ENCODE assay signal across 1 cellular context in the genomic region with DNA sequence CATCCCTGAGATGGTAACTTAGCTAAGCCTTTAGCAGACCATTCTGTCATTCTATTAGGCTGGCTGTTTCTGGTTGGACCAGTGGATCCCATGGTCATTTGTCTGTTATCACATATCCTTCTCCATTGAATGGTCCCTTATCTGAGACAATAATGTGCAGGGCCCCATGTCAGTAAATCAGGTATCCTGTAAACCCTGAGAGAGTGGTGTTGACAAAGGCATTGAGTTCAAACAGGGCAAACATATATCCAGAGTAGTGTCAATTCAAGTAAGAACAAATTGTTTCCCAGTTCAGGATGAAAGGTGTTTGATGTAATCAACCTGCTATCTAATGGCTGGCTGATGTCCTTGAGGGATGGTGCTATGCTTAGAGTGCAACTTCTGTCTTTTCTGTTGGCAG.
A peak's percentile ranks its signal among the peaks of the same experiment; 100 is the strongest.
TF ChIP-seq lines count a peak whose summit lies in the region.

No MANE protein-coding gene starts in this region.

TF ChIP-seq in HepG2, 621 proteins besides CTCF, POLR2A, EP300 and RAD21 (continued from another document):
- TF ChIP-seq, protein P1, sequence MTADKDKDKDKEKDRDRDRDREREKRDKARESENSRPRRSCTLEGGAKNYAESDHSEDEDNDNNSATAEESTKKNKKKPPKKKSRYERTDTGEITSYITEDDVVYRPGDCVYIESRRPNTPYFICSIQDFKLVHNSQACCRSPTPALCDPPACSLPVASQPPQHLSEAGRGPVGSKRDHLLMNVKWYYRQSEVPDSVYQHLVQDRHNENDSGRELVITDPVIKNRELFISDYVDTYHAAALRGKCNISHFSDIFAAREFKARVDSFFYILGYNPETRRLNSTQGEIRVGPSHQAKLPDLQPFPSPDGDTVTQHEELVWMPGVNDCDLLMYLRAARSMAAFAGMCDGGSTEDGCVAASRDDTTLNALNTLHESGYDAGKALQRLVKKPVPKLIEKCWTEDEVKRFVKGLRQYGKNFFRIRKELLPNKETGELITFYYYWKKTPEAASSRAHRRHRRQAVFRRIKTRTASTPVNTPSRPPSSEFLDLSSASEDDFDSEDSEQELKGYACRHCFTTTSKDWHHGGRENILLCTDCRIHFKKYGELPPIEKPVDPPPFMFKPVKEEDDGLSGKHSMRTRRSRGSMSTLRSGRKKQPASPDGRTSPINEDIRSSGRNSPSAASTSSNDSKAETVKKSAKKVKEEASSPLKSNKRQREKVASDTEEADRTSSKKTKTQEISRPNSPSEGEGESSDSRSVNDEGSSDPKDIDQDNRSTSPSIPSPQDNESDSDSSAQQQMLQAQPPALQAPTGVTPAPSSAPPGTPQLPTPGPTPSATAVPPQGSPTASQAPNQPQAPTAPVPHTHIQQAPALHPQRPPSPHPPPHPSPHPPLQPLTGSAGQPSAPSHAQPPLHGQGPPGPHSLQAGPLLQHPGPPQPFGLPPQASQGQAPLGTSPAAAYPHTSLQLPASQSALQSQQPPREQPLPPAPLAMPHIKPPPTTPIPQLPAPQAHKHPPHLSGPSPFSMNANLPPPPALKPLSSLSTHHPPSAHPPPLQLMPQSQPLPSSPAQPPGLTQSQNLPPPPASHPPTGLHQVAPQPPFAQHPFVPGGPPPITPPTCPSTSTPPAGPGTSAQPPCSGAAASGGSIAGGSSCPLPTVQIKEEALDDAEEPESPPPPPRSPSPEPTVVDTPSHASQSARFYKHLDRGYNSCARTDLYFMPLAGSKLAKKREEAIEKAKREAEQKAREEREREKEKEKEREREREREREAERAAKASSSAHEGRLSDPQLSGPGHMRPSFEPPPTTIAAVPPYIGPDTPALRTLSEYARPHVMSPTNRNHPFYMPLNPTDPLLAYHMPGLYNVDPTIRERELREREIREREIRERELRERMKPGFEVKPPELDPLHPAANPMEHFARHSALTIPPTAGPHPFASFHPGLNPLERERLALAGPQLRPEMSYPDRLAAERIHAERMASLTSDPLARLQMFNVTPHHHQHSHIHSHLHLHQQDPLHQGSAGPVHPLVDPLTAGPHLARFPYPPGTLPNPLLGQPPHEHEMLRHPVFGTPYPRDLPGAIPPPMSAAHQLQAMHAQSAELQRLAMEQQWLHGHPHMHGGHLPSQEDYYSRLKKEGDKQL (CRISPR knock-in tag; IDR thresholded peaks at IDR 0.05; ENCODE audit: low read depth), result peak; percentile 96
- TF ChIP-seq ATF7 (IDR thresholded peaks at IDR 0.05), result no peak
- TF ChIP-seq ATF7 (CRISPR knock-in tag; IDR thresholded peaks at IDR 0.05), result no peak
- TF ChIP-seq ZNF24 (IDR thresholded peaks at IDR 0.05), result no peak
- TF ChIP-seq MIXL1 (CRISPR knock-in tag; IDR thresholded peaks at IDR 0.05), result no peak
- TF ChIP-seq RARA (CRISPR knock-in tag; IDR thresholded peaks at IDR 0.05), result peak; percentile 36; the same call in 1 of the 2 replicates
- TF ChIP-seq TP53 (CRISPR knock-in tag; conservative IDR thresholded peaks at IDR 0.05), result no peak
- TF ChIP-seq SOX5 (CRISPR knock-in tag; IDR thresholded peaks at IDR 0.05; ENCODE audit: borderline replicate concordance), result peak; percentile 73; the same call in 1 of the 2 replicates
- TF ChIP-seq STAT5B (CRISPR knock-in tag; IDR thresholded peaks at IDR 0.05), result no peak
- no peak for TF ChIP-seq TEAD3 (CRISPR knock-in tag; optimal IDR thresholded peaks at IDR 0.05; ENCODE audit: borderline replicate concordance)
- TF ChIP-seq, protein P2, sequence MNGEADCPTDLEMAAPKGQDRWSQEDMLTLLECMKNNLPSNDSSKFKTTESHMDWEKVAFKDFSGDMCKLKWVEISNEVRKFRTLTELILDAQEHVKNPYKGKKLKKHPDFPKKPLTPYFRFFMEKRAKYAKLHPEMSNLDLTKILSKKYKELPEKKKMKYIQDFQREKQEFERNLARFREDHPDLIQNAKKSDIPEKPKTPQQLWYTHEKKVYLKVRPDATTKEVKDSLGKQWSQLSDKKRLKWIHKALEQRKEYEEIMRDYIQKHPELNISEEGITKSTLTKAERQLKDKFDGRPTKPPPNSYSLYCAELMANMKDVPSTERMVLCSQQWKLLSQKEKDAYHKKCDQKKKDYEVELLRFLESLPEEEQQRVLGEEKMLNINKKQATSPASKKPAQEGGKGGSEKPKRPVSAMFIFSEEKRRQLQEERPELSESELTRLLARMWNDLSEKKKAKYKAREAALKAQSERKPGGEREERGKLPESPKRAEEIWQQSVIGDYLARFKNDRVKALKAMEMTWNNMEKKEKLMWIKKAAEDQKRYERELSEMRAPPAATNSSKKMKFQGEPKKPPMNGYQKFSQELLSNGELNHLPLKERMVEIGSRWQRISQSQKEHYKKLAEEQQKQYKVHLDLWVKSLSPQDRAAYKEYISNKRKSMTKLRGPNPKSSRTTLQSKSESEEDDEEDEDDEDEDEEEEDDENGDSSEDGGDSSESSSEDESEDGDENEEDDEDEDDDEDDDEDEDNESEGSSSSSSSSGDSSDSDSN (CRISPR knock-in tag; IDR thresholded peaks at IDR 0.05), result no peak
- TF ChIP-seq HMG20B (CRISPR knock-in tag; conservative IDR thresholded peaks at IDR 0.05), result peak; percentile 95
- peak; percentile 57; the same call in 1 of the 2 replicates for TF ChIP-seq HMG20A (CRISPR knock-in tag; IDR thresholded peaks at IDR 0.05; ENCODE audit: borderline replicate concordance)
- TF ChIP-seq YEATS2 (CRISPR knock-in tag; IDR thresholded peaks at IDR 0.05; ENCODE audit: borderline replicate concordance), result no peak
- TF ChIP-seq ZNF367 (CRISPR knock-in tag; IDR thresholded peaks at IDR 0.05; ENCODE audit: borderline replicate concordance), result no peak
- TF ChIP-seq NR2F6 (IDR thresholded peaks at IDR 0.05), result peak; percentile 93
- TF ChIP-seq NR2F6 (CRISPR knock-in tag; IDR thresholded peaks at IDR 0.05), result peak; percentile 69; the same call in 1 of the 2 replicates
- TF ChIP-seq MYNN (CRISPR knock-in tag; IDR thresholded peaks at IDR 0.05; ENCODE audit: low read depth), result no peak
- TF ChIP-seq MED8 (CRISPR knock-in tag; IDR thresholded peaks at IDR 0.05; ENCODE audit: insufficient replicate concordance), result no peak
- TF ChIP-seq HOXA5 (CRISPR knock-in tag; IDR thresholded peaks at IDR 0.05), result no peak
- peak; percentile 81 for TF ChIP-seq GFI1 (CRISPR knock-in tag; IDR thresholded peaks at IDR 0.05; ENCODE audit: borderline replicate concordance)
- no peak for TF ChIP-seq ZBED4 (CRISPR knock-in tag; IDR thresholded peaks at IDR 0.05; ENCODE audit: borderline replicate concordance)
- peak; percentile 69 for TF ChIP-seq BCL6 (CRISPR knock-in tag; IDR thresholded peaks at IDR 0.05)
